In genomic region chrX:117010243-117010642, GRCh38 we compare ENCODE assay signal across 36 cellular contexts.
A peak's percentile ranks its signal among the peaks of the same experiment; 100 is the strongest.
DNase-seq lines count a peak whose midpoint lies in the region; ATAC-seq, FAIRE-seq and TF ChIP-seq lines count a peak whose summit lies in the region.
"Had no signal": no experiment of that assay in that cellular context is flagged by ENCODE, and none has a peak within 500 bp of the region (broad histone marks: within the 10 kb centered on the region; RNA-seq: fewer than 3 reads in every experiment).

No MANE protein-coding gene starts in this region.

- H3K4me3 Mint-ChIP-seq in astrocyte (ENCODE audit: unreplicated experiment): no peak overlapping the region
- H3K4me3 Mint-ChIP-seq: B cell; CD14-positive monocyte; CD4-positive, alpha-beta memory T cell; CD4-positive, alpha-beta T cell; CD4-positive, CD25-positive, alpha-beta regulatory T cell; CD8-positive, alpha-beta memory T cell; CD8-positive, alpha-beta T cell had no signal

- FAIRE-seq in A549 (lab: Jason Lieb, UNC): peak; percentile 74
- peak; percentile 52 for FAIRE-seq in astrocyte (lab: Jason Lieb, UNC)
- FAIRE-seq in K562 (lab: Jason Lieb, UNC): no peak
- FAIRE-seq in pancreas (lab: Jason Lieb, UNC): no peak
- FAIRE-seq: A204.1, D721Med had no signal

- DNase-seq in A549 (ENCODE audit: low read depth in 1 of 2, low spot score in 1 of 2) (no peak), astrocyte (ENCODE audit: low read depth) (no peak), K562 (ENCODE audit: extremely low read depth in 1 of 4, low spot score in 3 of 4) (no peak), pancreas (no peak), GM19240 (ENCODE audit: insufficient read length, low spot score) (no peak)
- DNase-seq: 8988T; ACHN; AML-193; BE2C; C1 segment of cervical spinal cord; Caco-2; Calu3; CD4-positive, alpha-beta memory T cell; CD4-positive, alpha-beta T cell; CD4-positive, CD25-positive, alpha-beta regulatory T cell; CD8-positive, alpha-beta memory T cell; CD8-positive, alpha-beta T cell; COR-L47; DMS 273 treated with DMSO at 0.1 percent for 48 hours; DMS153; DMS53; DMS79; DMS79 treated with DMSO at 0.1 percent for 48 hours; DND-41; EL had no signal

- H3K27me3 ChIP-seq in astrocyte (ENCODE audit: insufficient read depth, low read length) (no peaks in the 10 kb centered on the region), K562 (ENCODE audit: control insufficient read depth in 2 of 2, insufficient read depth in 2 of 2, low read length in 2 of 2) (no peaks in the 10 kb centered on the region), pancreas (no peaks in the 10 kb centered on the region)
- H3K27me3 ChIP-seq: BE2C, BLaER1 had no signal

- H3K27ac ChIP-seq in A549 (no peak overlapping the region), HEK293 (ENCODE audit: extremely low read depth, low read depth, low read length) (no peak overlapping the region), astrocyte (ENCODE audit: low read depth, low read length) (no peak overlapping the region), K562 (ENCODE audit: extremely low read depth, low read depth, low read length) (no peak overlapping the region), pancreas (no peak overlapping the region)
- H3K27ac ChIP-seq: 22Rv1; BLaER1; BLaER1 treated with 17β-estradiol and CSF1 and Interleukin-3, amounts not matched to agents 10 nM and 100 nM; C4-2B had no signal

- no peaks in the 10 kb centered on the region for H3K9me3 Mint-ChIP-seq in astrocyte (ENCODE audit: unreplicated experiment)
- H3K9me3 Mint-ChIP-seq: CD4-positive, alpha-beta T cell; CD8-positive, alpha-beta T cell had no signal

- no peak overlapping the region for H3K27ac Mint-ChIP-seq in astrocyte (ENCODE audit: unreplicated experiment)
- H3K27ac Mint-ChIP-seq: B cell; CD14-positive monocyte; CD4-positive, alpha-beta memory T cell; CD4-positive, alpha-beta T cell; CD4-positive, CD25-positive, alpha-beta regulatory T cell; CD8-positive, alpha-beta memory T cell; CD8-positive, alpha-beta T cell had no signal

- POLR2A ChIA-PET in A549 (lab: Yijun Ruan, JAX): no interaction called here
- POLR2A ChIA-PET in HEK293 (lab: Yijun Ruan, JAX): no interaction called here
- POLR2A ChIA-PET in K562 (lab: Yijun Ruan, JAX): no interaction called here

- TF ChIP-seq CTCF in A549 (IDR thresholded peaks at IDR 0.05): no peak
- no peak for TF ChIP-seq CTCF in HEK293 (tag by site-specific recombination; IDR thresholded peaks at IDR 0.05)
- no peak for TF ChIP-seq CTCF in astrocyte (IDR thresholded peaks at IDR 0.05; ENCODE audit: insufficient read depth, low read depth, low read length)
- no peak for TF ChIP-seq CTCF in K562 (IDR thresholded peaks at IDR 0.05 in 2 of 3, conservative IDR thresholded peaks at IDR 0.05 in 1 of 3; ENCODE audit: insufficient read depth in 2 of 3, low read depth in 1 of 3, low read length in 3 of 3)
- TF ChIP-seq CTCF in pancreas (IDR thresholded peaks at IDR 0.05): no peak

- no peaks in the 10 kb centered on the region for H3K4me1 Mint-ChIP-seq in astrocyte (ENCODE audit: low read depth, unreplicated experiment)
- H3K4me1 Mint-ChIP-seq: B cell; CD14-positive monocyte; CD4-positive, alpha-beta memory T cell; CD4-positive, CD25-positive, alpha-beta regulatory T cell; CD8-positive, alpha-beta memory T cell had no signal

- TF ChIP-seq EP300 in A549 (IDR thresholded peaks at IDR 0.05): no peak
- no peak for TF ChIP-seq EP300 in K562 (IDR thresholded peaks at IDR 0.05; ENCODE audit: low read length)

- no peak for TF ChIP-seq RAD21 in A549 (conservative IDR thresholded peaks at IDR 0.05 in 1 of 2, IDR thresholded peaks at IDR 0.05 in 1 of 2)
- no peak for TF ChIP-seq RAD21 in K562 (CRISPR knock-in tag; conservative IDR thresholded peaks at IDR 0.05 in 1 of 2, IDR thresholded peaks at IDR 0.05 in 1 of 2)

- H3K9ac ChIP-seq in astrocyte (ENCODE audit: low read length): no peak overlapping the region
- H3K9ac ChIP-seq in K562 (ENCODE audit: insufficient read depth in 1 of 2, low read depth in 2 of 2, low read length in 2 of 2): no peak overlapping the region
- H3K9ac ChIP-seq: BLaER1; BLaER1 treated with 17β-estradiol and CSF1 and Interleukin-3, amounts not matched to agents 10 nM and 100 nM had no signal

- no peaks in the 10 kb centered on the region for H3K9me1 ChIP-seq in K562 (ENCODE audit: control insufficient read depth, insufficient read depth, low read length)

- H3K27me3 Mint-ChIP-seq in astrocyte (ENCODE audit: low read depth, unreplicated experiment): no peaks in the 10 kb centered on the region
- H3K27me3 Mint-ChIP-seq: B cell; CD4-positive, alpha-beta memory T cell; CD4-positive, alpha-beta T cell; CD4-positive, CD25-positive, alpha-beta regulatory T cell; CD8-positive, alpha-beta memory T cell had no signal

- H3K36me3 ChIP-seq in HEK293 (ENCODE audit: control insufficient read depth in 2 of 2, insufficient read depth in 1 of 2, low read length in 2 of 2) (no peaks in the 10 kb centered on the region), astrocyte (ENCODE audit: insufficient read depth, low read length) (no peaks in the 10 kb centered on the region), K562 (ENCODE audit: control insufficient read depth, insufficient read depth, low read length) (no peaks in the 10 kb centered on the region), pancreas (no peaks in the 10 kb centered on the region)
- H3K36me3 ChIP-seq: BE2C; BLaER1; BLaER1 treated with 17β-estradiol and CSF1 and Interleukin-3, amounts not matched to agents 10 nM and 100 nM had no signal

- no peak overlapping the region for H3K4me3 ChIP-seq in A549
- H3K4me3 ChIP-seq in HEK293 (ENCODE audit: low read depth, low read length): no peak overlapping the region
- H3K4me3 ChIP-seq in astrocyte (ENCODE audit: insufficient read depth, low read depth, low read length): no peak overlapping the region
- no peak overlapping the region for H3K4me3 ChIP-seq in K562
- H3K4me3 ChIP-seq in pancreas: no peak overlapping the region
- H3K4me3 ChIP-seq: BLaER1; BLaER1 treated with 17β-estradiol and CSF1 and Interleukin-3, amounts not matched to agents 10 nM and 100 nM had no signal

- in situ Hi-C loops in K562 (cut with MboI): no loop called here

- no peak overlapping the region for H3K4me2 ChIP-seq in A549
- H3K4me2 ChIP-seq in astrocyte (ENCODE audit: low read length): no peak overlapping the region
- no peak overlapping the region for H3K4me2 ChIP-seq in K562 (ENCODE audit: insufficient read depth, low read length)
- H3K4me2 ChIP-seq: BLaER1; BLaER1 treated with 17β-estradiol and CSF1 and Interleukin-3, amounts not matched to agents 10 nM and 100 nM had no signal

- BruUV-seq in K562 (replicated peaks; lab: Mats Ljungman, UMichigan): no TSS peak

- TF ChIP-seq POLR2A in A549 (IDR thresholded peaks at IDR 0.05; ENCODE audit: low read length) (no peak), K562 (conservative IDR thresholded peaks at IDR 0.05) (no peak)

- no peaks in the 10 kb centered on the region for H4K20me1 ChIP-seq in astrocyte (ENCODE audit: insufficient read depth, low read length)
- H4K20me1 ChIP-seq in K562 (replicated peaks; ENCODE audit: control insufficient read depth, insufficient read depth, low read length): no peaks in the 10 kb centered on the region
- H4K20me1 ChIP-seq: BLaER1; BLaER1 treated with 17β-estradiol and CSF1 and Interleukin-3, amounts not matched to agents 10 nM and 100 nM had no signal

- no peaks in the 10 kb centered on the region for H3K79me2 ChIP-seq in astrocyte (ENCODE audit: insufficient read depth, low read length)
- H3K79me2 ChIP-seq in K562 (ENCODE audit: control insufficient read depth, insufficient read depth, low read length): no peaks in the 10 kb centered on the region

- intact Hi-C loops in K562 (cut with micrococcal nuclease): no loop called here
- intact Hi-C loops in pancreas (cut with DNase I): no loop called here

- H3K9me3 ChIP-seq in A549 (no peaks in the 10 kb centered on the region), HEK293 (ENCODE audit: control insufficient read depth, insufficient read depth, low read depth, low read length) (no peaks in the 10 kb centered on the region; the same call in 1 of the 2 replicates), astrocyte (ENCODE audit: insufficient read depth, low read depth, low read length) (no peaks in the 10 kb centered on the region), K562 (replicated peaks; ENCODE audit: control insufficient read depth, insufficient read depth, low read depth, low read length) (no peaks in the 10 kb centered on the region), pancreas (no peaks in the 10 kb centered on the region)
- H3K9me3 ChIP-seq: BE2C, BLaER1, Caco-2 had no signal

- H2AFZ ChIP-seq in astrocyte (ENCODE audit: low read depth, low read length) (no peak overlapping the region), K562 (ENCODE audit: low read depth, low read length) (no peak overlapping the region)

- H3K4me1 ChIP-seq in A549 (no peaks in the 10 kb centered on the region), HEK293 (ENCODE audit: control insufficient read depth, insufficient read depth, low read length) (no peaks in the 10 kb centered on the region), astrocyte (ENCODE audit: insufficient read depth, low read length) (no peaks in the 10 kb centered on the region), K562 (replicated peaks in 1 of 2; ENCODE audit: control insufficient read depth in 2 of 2, insufficient read depth in 2 of 2, low read length in 2 of 2) (no peaks in the 10 kb centered on the region), pancreas (no peaks in the 10 kb centered on the region)
- H3K4me1 ChIP-seq: BE2C; BLaER1; BLaER1 treated with 17β-estradiol and CSF1 and Interleukin-3, amounts not matched to agents 10 nM and 100 nM; Caco-2 had no signal

- no peak for ATAC-seq in A549
- no peak for ATAC-seq in K562
- no peak for ATAC-seq in GM21723 (IDR thresholded peaks at IDR 0.05; ENCODE audit: unreplicated experiment)
- ATAC-seq in HG03280 (IDR thresholded peaks at IDR 0.05; ENCODE audit: unreplicated experiment): no peak
- no peak for ATAC-seq in pancreas
- ATAC-seq: CD8-positive, alpha-beta T cell had no signal

- H3K36me3 Mint-ChIP-seq in astrocyte (ENCODE audit: low read depth, unreplicated experiment): no peaks in the 10 kb centered on the region
- H3K36me3 Mint-ChIP-seq: CD14-positive monocyte; CD4-positive, alpha-beta memory T cell; CD4-positive, CD25-positive, alpha-beta regulatory T cell; CD8-positive, alpha-beta memory T cell; CD8-positive, alpha-beta T cell had no signal

- CTCF ChIA-PET in A549 (lab: Yijun Ruan, JAX): interaction anchor here (0.7 kb wide), 1 partner anchor 825 kb away, joined by 3 read pairs; no protein-coding TSS in a partner anchor
- CTCF ChIA-PET in HEK293 (lab: Yijun Ruan, JAX): no interaction called here
- CTCF ChIA-PET in K562 (lab: Yijun Ruan, JAX; ENCODE audit: low intra/inter-chr PET ratio): no interaction called here

TF ChIP-seq in A549, 52 proteins besides CTCF, POLR2A, EP300 and RAD21 (continues in another document):
- no peak for TF ChIP-seq FOSB (CRISPR knock-in tag; IDR thresholded peaks at IDR 0.05)
- TF ChIP-seq POLR2AphosphoS2 (conservative IDR thresholded peaks at IDR 0.05; ENCODE audit: low read length): no peak

TF ChIP-seq in HEK293, 187 proteins besides CTCF, POLR2A, EP300 and RAD21:
- TF ChIP-seq ZNF10 (tag by site-specific recombination; IDR thresholded peaks at IDR 0.05): peak; percentile 91
- TF ChIP-seq ZBTB7A (tag by site-specific recombination; IDR thresholded peaks at IDR 0.05; ENCODE audit: low read depth): no peak

TF ChIP-seq in K562, 482 proteins besides CTCF, POLR2A, EP300 and RAD21:
- TF ChIP-seq ZNF134 (CRISPR knock-in tag; conservative IDR thresholded peaks at IDR 0.05) (peak; percentile 66), MCM3 (IDR thresholded peaks at IDR 0.05) (no peak)
